8 cellular contexts compared by ENCODE assay signal in genomic region chr1:155261888-155262673, GRCh38. TPM values are rescaled to one million over a fixed set of nuclear protein-coding genes. Genes with fewer than 3 reads are reported as not detected.
DNase-seq lines count a peak whose midpoint lies in the region; ATAC-seq and TF ChIP-seq lines count a peak whose summit lies in the region.

TSS of gene SCAMP3 (minus strand) at chr1:155262360. CDS start at chr1:155262151, 209 bp downstream.

- H3K9me3 ChIP-seq in RWPE2 (ENCODE audit: severe bottlenecking), result no peaks in the 10 kb centered on the region

- no peaks in the 10 kb centered on the region for H3K27me3 ChIP-seq in RWPE2 (ENCODE audit: insufficient read depth, poor library complexity, severe bottlenecking)

- no peaks in the 10 kb centered on the region for H3K9me3 Mint-ChIP-seq in activated T-helper 2 cell treated with anti-CD3 and anti-CD28 coated beads, Interferon-gamma antibody, Interleukin-2, Interleukin-4, amounts not matched to agents 10 μg/mL and 5 μg/mL and 100 μg/mL, durations not matched to agents 14 hours and 24 hours and 36 hours
- no peaks in the 10 kb centered on the region for H3K9me3 Mint-ChIP-seq in natural killer cell treated with Interleukin-12 subunit alpha and Interleukin-12 subunit beta and Interleukin-15 and Interleukin-18, amount 100 ng/mL, for 72 hours

- peak; percentile 93 for ATAC-seq in RWPE2 (ENCODE audit: low read depth)
- peak; percentile 98 to 99 for ATAC-seq in natural killer cell treated with Interleukin-12 subunit alpha and Interleukin-12 subunit beta and Interleukin-15 and Interleukin-18, amount 100 ng/mL, for 72 hours
- peak; percentile 97 for ATAC-seq in stimulated activated naive CD8-positive, alpha-beta T cell treated with anti-CD3 and anti-CD28 coated beads, Interleukin-15, Interleukin-2, amounts not matched to agents 100 U/mL and 50 U/mL, for 24 hours

- DNase-seq in EH (ENCODE audit: low read depth) (peak; percentile 99), H4 (ENCODE audit: low spot score) (peak; percentile 98), LoVo (ENCODE audit: low spot score) (peak; percentile 97), RWPE2 (ENCODE audit: low spot score) (peak; percentile 96), fibroblast of peridontal ligament (ENCODE audit: extremely low read depth) (peak; percentile 99)
- DNase-seq in activated T-helper 2 cell treated with anti-CD3 and anti-CD28 coated beads, Interferon-gamma antibody, Interleukin-2, Interleukin-4, amounts not matched to agents 10 μg/mL and 5 μg/mL and 100 μg/mL, durations not matched to agents 14 hours and 24 hours and 36 hours (ENCODE audit: low spot score), result peak; percentile 85
- peak; percentile 96 for DNase-seq in natural killer cell treated with Interleukin-12 subunit alpha and Interleukin-12 subunit beta and Interleukin-15 and Interleukin-18, amount 100 ng/mL, for 72 hours (ENCODE audit: low spot score)
- DNase-seq in stimulated activated naive CD8-positive, alpha-beta T cell treated with anti-CD3 and anti-CD28 coated beads, Interleukin-15, Interleukin-2, amounts not matched to agents 100 U/mL and 50 U/mL, for 24 hours, result peak; percentile 91

- peaks cover 21% of the 10 kb centered on the region for H3K4me1 Mint-ChIP-seq in activated T-helper 2 cell treated with anti-CD3 and anti-CD28 coated beads, Interferon-gamma antibody, Interleukin-2, Interleukin-4, amounts not matched to agents 10 μg/mL and 5 μg/mL and 100 μg/mL, durations not matched to agents 14 hours and 24 hours and 36 hours (ENCODE audit: low read depth)
- H3K4me1 Mint-ChIP-seq in natural killer cell treated with Interleukin-12 subunit alpha and Interleukin-12 subunit beta and Interleukin-15 and Interleukin-18, amount 100 ng/mL, for 72 hours (ENCODE audit: low read depth in 2 of 2), result peaks cover 39% of the 10 kb centered on the region in 2 donors

- H3K36me3 ChIP-seq in RWPE2 (ENCODE audit: low read depth), result peaks cover 68% of the 10 kb centered on the region

- intact Hi-C loops in activated T-helper 2 cell treated with anti-CD3 and anti-CD28 coated beads, Interferon-gamma antibody, Interleukin-2, Interleukin-4, amounts not matched to agents 10 μg/mL and 5 μg/mL and 100 μg/mL, durations not matched to agents 14 hours and 24 hours and 36 hours (cut with micrococcal nuclease), result loop anchor here (1.0 to 5.0 kb wide), 3 partner anchors 11 to 1240 kb away; partner anchors contain the start of genes CLK2, FDPS and MEF2D

- H3K4me1 ChIP-seq in RWPE2 (ENCODE audit: insufficient read depth, poor library complexity, severe bottlenecking), result peaks cover 6% of the 10 kb centered on the region

- no peaks in the 10 kb centered on the region for H3K27me3 Mint-ChIP-seq in activated T-helper 2 cell treated with anti-CD3 and anti-CD28 coated beads, Interferon-gamma antibody, Interleukin-2, Interleukin-4, amounts not matched to agents 10 μg/mL and 5 μg/mL and 100 μg/mL, durations not matched to agents 14 hours and 24 hours and 36 hours (ENCODE audit: low read depth)
- H3K27me3 Mint-ChIP-seq in natural killer cell treated with Interleukin-12 subunit alpha and Interleukin-12 subunit beta and Interleukin-15 and Interleukin-18, amount 100 ng/mL, for 72 hours, result no peaks in the 10 kb centered on the region

- peaks cover 87% of the 10 kb centered on the region for H3K36me3 Mint-ChIP-seq in activated T-helper 2 cell treated with anti-CD3 and anti-CD28 coated beads, Interferon-gamma antibody, Interleukin-2, Interleukin-4, amounts not matched to agents 10 μg/mL and 5 μg/mL and 100 μg/mL, durations not matched to agents 14 hours and 24 hours and 36 hours (ENCODE audit: low read depth)
- peaks cover 37% of the 10 kb centered on the region for H3K36me3 Mint-ChIP-seq in natural killer cell treated with Interleukin-12 subunit alpha and Interleukin-12 subunit beta and Interleukin-15 and Interleukin-18, amount 100 ng/mL, for 72 hours

- peak within 1 kb of the TSS; percentile 71 for H3K4me3 ChIP-seq in RWPE2 (ENCODE audit: severe bottlenecking)

- H3K4me3 Mint-ChIP-seq in activated T-helper 2 cell treated with anti-CD3 and anti-CD28 coated beads, Interferon-gamma antibody, Interleukin-2, Interleukin-4, amounts not matched to agents 10 μg/mL and 5 μg/mL and 100 μg/mL, durations not matched to agents 14 hours and 24 hours and 36 hours (ENCODE audit: low read depth), result peak within 1 kb of the TSS; percentile 98
- peak within 1 kb of the TSS; percentile 98 for H3K4me3 Mint-ChIP-seq in natural killer cell treated with Interleukin-12 subunit alpha and Interleukin-12 subunit beta and Interleukin-15 and Interleukin-18, amount 100 ng/mL, for 72 hours

- peak within 1 kb of the TSS; percentile 45 for H3K27ac ChIP-seq in RWPE2 (ENCODE audit: poor library complexity, severe bottlenecking)

- no peak for TF ChIP-seq CTCF in RWPE2 (IDR thresholded peaks at IDR 0.05; ENCODE audit: poor library complexity, severe bottlenecking)

- peak within 1 kb of the TSS; percentile 90 for H3K27ac Mint-ChIP-seq in activated T-helper 2 cell treated with anti-CD3 and anti-CD28 coated beads, Interferon-gamma antibody, Interleukin-2, Interleukin-4, amounts not matched to agents 10 μg/mL and 5 μg/mL and 100 μg/mL, durations not matched to agents 14 hours and 24 hours and 36 hours
- H3K27ac Mint-ChIP-seq in natural killer cell treated with Interleukin-12 subunit alpha and Interleukin-12 subunit beta and Interleukin-15 and Interleukin-18, amount 100 ng/mL, for 72 hours, result peak within 1 kb of the TSS; percentile 90 to 99

RNA-seq across cellular contexts. Expression of gene SCAMP3, which starts in this region (rescaled TPM):
- 72.7 and 133 TPM in 2 replicates for total RNA-seq in H4 (2014; rRNA removed; shearing (Covaris generic))
- 113 and 123 TPM in 2 replicates for total RNA-seq in activated T-helper 2 cell treated with anti-CD3 and anti-CD28 coated beads, Interferon-gamma antibody, Interleukin-2, Interleukin-4, amounts not matched to agents 10 μg/mL and 5 μg/mL and 100 μg/mL, durations not matched to agents 14 hours and 24 hours and 36 hours
- total RNA-seq in natural killer cell treated with Interleukin-12 subunit alpha and Interleukin-12 subunit beta and Interleukin-15 and Interleukin-18, amount 100 ng/mL, for 72 hours, result 100 to 1,000 TPM; 134 to 169 TPM

Comparison
In these comparisons a context has a peak if more than half of its experiments do, and no peak if none do; other contexts are left out.
1. Peak in every context shown above with its lines: DNase-seq, ATAC-seq, H3K4me3 ChIP-seq and H3K27ac ChIP-seq.